In the genomic region with DNA sequence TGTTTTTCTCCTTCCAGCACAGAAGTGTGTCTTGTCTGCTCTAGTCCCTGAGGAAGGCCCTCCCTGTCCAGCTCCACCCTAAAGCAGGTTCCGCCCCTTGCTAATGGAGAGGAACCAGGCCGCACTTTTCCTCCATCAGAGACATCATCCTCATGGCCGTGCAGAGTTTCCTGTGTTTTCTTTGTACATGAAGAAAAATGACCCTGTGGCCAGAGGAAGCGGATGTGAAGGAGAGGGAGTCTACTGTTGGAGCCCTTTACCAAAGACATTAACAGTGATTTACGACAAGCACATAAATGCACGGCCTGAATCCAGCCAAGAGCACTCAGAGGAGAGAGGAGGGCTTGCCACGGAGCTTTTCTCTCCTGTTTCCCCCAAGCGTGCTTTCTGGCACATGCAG, we compare ENCODE assay signal across 1 cellular context.
TF ChIP-seq lines count a peak whose summit lies in the region.

No MANE protein-coding gene starts in this region.

TF ChIP-seq in WTC11, 78 proteins besides CTCF, POLR2A, EP300 and RAD21 (continued from another document):
- TF ChIP-seq, protein P1, sequence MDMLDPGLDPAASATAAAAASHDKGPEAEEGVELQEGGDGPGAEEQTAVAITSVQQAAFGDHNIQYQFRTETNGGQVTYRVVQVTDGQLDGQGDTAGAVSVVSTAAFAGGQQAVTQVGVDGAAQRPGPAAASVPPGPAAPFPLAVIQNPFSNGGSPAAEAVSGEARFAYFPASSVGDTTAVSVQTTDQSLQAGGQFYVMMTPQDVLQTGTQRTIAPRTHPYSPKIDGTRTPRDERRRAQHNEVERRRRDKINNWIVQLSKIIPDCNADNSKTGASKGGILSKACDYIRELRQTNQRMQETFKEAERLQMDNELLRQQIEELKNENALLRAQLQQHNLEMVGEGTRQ (CRISPR knock-in tag; IDR thresholded peaks at IDR 0.05): no peak
- TF ChIP-seq E2F1 (CRISPR knock-in tag; IDR thresholded peaks at IDR 0.05) (no peak), MXD4 (CRISPR knock-in tag; IDR thresholded peaks at IDR 0.05; ENCODE audit: borderline replicate concordance) (no peak), ZNF532 (CRISPR knock-in tag; IDR thresholded peaks at IDR 0.05; ENCODE audit: borderline replicate concordance) (no peak), SMAD4 (CRISPR knock-in tag; IDR thresholded peaks at IDR 0.05) (no peak), ZNF317 (CRISPR knock-in tag; IDR thresholded peaks at IDR 0.05; ENCODE audit: borderline replicate concordance, low read depth) (no peak), ETV6 (CRISPR knock-in tag; IDR thresholded peaks at IDR 0.05) (no peak), NR1H2 (CRISPR knock-in tag; IDR thresholded peaks at IDR 0.05) (no peak), ZMAT4 (CRISPR knock-in tag; IDR thresholded peaks at IDR 0.05) (no peak), IRF1 (CRISPR knock-in tag; IDR thresholded peaks at IDR 0.05) (no peak)
- TF ChIP-seq, protein P2, sequence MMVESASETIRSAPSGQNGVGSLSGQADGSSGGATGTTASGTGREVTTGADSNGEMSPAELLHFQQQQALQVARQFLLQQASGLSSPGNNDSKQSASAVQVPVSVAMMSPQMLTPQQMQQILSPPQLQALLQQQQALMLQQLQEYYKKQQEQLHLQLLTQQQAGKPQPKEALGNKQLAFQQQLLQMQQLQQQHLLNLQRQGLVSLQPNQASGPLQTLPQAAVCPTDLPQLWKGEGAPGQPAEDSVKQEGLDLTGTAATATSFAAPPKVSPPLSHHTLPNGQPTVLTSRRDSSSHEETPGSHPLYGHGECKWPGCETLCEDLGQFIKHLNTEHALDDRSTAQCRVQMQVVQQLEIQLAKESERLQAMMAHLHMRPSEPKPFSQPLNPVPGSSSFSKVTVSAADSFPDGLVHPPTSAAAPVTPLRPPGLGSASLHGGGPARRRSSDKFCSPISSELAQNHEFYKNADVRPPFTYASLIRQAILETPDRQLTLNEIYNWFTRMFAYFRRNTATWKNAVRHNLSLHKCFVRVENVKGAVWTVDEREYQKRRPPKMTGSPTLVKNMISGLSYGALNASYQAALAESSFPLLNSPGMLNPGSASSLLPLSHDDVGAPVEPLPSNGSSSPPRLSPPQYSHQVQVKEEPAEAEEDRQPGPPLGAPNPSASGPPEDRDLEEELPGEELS (CRISPR knock-in tag; IDR thresholded peaks at IDR 0.05): no peak
- TF ChIP-seq, protein P3, sequence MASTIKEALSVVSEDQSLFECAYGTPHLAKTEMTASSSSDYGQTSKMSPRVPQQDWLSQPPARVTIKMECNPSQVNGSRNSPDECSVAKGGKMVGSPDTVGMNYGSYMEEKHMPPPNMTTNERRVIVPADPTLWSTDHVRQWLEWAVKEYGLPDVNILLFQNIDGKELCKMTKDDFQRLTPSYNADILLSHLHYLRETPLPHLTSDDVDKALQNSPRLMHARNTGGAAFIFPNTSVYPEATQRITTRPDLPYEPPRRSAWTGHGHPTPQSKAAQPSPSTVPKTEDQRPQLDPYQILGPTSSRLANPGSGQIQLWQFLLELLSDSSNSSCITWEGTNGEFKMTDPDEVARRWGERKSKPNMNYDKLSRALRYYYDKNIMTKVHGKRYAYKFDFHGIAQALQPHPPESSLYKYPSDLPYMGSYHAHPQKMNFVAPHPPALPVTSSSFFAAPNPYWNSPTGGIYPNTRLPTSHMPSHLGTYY (CRISPR knock-in tag; IDR thresholded peaks at IDR 0.05): no peak
